In the genomic region with DNA sequence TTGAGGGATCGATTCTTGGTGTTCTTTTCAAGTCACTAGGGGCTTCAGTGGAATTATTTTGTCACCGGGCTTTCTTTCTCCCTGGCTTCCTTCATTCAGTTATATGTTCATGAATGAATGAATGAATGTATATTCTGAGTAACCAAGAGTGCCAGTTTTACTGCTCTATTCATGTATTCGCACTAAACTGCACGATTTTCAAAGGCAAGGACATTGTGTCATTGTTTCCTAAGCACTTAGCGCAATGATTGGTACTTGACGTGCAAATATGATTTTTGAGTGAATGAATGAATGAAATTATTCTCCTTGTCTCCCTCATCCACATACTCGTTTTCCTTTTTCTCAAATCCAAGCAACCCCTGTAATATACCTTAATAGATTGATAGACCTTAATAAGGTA, we compare ENCODE assay signal across 1 cellular context.
A peak's percentile ranks its signal among the peaks of the same experiment; 100 is the strongest.
TF ChIP-seq lines count a peak whose summit lies in the region.

No MANE protein-coding gene starts in this region.

TF ChIP-seq in HepG2, 621 proteins besides CTCF, POLR2A, EP300 and RAD21:
- TF ChIP-seq ZNF24 (IDR thresholded peaks at IDR 0.05) = peak; percentile 82
- TF ChIP-seq, protein P1, sequence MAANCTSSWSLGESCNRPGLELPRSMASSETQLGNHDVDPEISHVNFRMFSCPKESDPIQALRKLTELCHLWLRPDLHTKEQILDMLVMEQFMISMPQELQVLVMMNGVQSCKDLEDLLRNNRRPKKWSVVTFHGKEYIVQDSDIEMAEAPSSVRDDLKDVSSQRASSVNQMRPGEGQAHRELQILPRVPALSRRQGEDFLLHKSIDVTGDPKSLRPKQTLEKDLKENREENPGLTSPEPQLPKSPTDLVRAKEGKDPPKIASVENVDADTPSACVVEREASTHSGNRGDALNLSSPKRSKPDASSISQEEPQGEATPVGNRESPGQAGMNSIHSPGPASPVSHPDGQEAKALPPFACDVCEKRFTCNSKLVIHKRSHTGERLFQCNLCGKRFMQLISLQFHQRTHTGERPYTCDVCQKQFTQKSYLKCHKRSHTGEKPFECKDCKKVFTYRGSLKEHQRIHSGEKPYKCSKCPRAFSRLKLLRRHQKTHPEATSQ (CRISPR knock-in tag; IDR thresholded peaks at IDR 0.05; ENCODE audit: borderline replicate concordance) = no peak
TF ChIP-seq in HepG2: peak in this region for 1.
